ENCODE assay signal across 1 cellular context in genomic region chr5:612498-613424, GRCh38.
A peak's percentile ranks its signal among the peaks of the same experiment; 100 is the strongest.
TF ChIP-seq lines count a peak whose summit lies in the region.

No MANE protein-coding gene starts in this region.

TF ChIP-seq in K562, 482 proteins besides CTCF, POLR2A, EP300 and RAD21 (continued from another document and continues in another):
- TF ChIP-seq XRCC5 (IDR thresholded peaks at IDR 0.05; ENCODE audit: low read depth, low read length) (0 out of 2 replicates have a peak, but pooled peaks have one; percentile 38), ARHGAP35 (IDR thresholded peaks at IDR 0.05; ENCODE audit: partially characterized antibody) (no peak), ZNF512 (tag; IDR thresholded peaks at IDR 0.05) (no peak), FOXM1 (IDR thresholded peaks at IDR 0.05; ENCODE audit: low read depth) (no peak), FOXM1 (CRISPR knock-in tag; IDR thresholded peaks at IDR 0.05; ENCODE audit: low read depth) (no peak), ZNF121 (CRISPR knock-in tag; conservative IDR thresholded peaks at IDR 0.05) (no peak), ZNF518B (CRISPR knock-in tag; IDR thresholded peaks at IDR 0.05) (no peak), THRAP3 (IDR thresholded peaks at IDR 0.05; ENCODE audit: borderline replicate concordance) (peak; percentile 72; the same call in 1 of the 2 replicates), DLX4 (CRISPR knock-in tag; IDR thresholded peaks at IDR 0.05) (no peak), ZFPM2 (CRISPR knock-in tag; IDR thresholded peaks at IDR 0.05) (no peak), CBX5 (IDR thresholded peaks at IDR 0.05; ENCODE audit: borderline replicate concordance, low read depth) (peak; percentile 93; the same call in 1 of the 2 replicates), ZNF592 (IDR thresholded peaks at IDR 0.05) (0 out of 2 replicates have a peak, but pooled peaks have one; percentile 19), TRIM24 (IDR thresholded peaks at IDR 0.05) (peak in 1 of 2 experiments; percentile 68; a peak in 2 of 4 replicates), XRCC3 (IDR thresholded peaks at IDR 0.05) (no peak), GATAD2B (IDR thresholded peaks at IDR 0.05; ENCODE audit: borderline replicate concordance) (0 out of 2 replicates have a peak, but pooled peaks have one; percentile 49), ESRRB (CRISPR knock-in tag; IDR thresholded peaks at IDR 0.05; ENCODE audit: borderline replicate concordance) (no peak), ZNF124 (CRISPR knock-in tag; IDR thresholded peaks at IDR 0.05) (no peak), L3MBTL2 (IDR thresholded peaks at IDR 0.05) (0 out of 2 replicates have a peak, but pooled peaks have one; percentile 17), SIN3B (IDR thresholded peaks at IDR 0.05; ENCODE audit: low read depth) (0 out of 2 replicates have a peak, but pooled peaks have one; percentile 31), HMGXB4 (CRISPR knock-in tag; IDR thresholded peaks at IDR 0.05) (no peak; the same call in 1 of the 2 replicates), ZBTB12 (CRISPR knock-in tag; IDR thresholded peaks at IDR 0.05) (no peak), CBX8 (IDR thresholded peaks at IDR 0.05; ENCODE audit: borderline replicate concordance, extremely low read depth, low read depth, low read length, poor library complexity, severe bottlenecking) (no peak), ATF7 (IDR thresholded peaks at IDR 0.05) (0 out of 2 replicates have a peak, but pooled peaks have one; percentile 19), E2F6 (IDR thresholded peaks at IDR 0.05; ENCODE audit: borderline replicate concordance in 1 of 2, extremely low read depth in 1 of 2, insufficient read depth in 1 of 2, insufficient read length in 1 of 2, low read depth in 1 of 2, low read length in 1 of 2, poor library complexity in 1 of 2, severe bottlenecking in 1 of 2) (peak; percentile 7 to 8), ZNF77 (CRISPR knock-in tag; IDR thresholded peaks at IDR 0.05) (no peak), MECOM (CRISPR knock-in tag; IDR thresholded peaks at IDR 0.05) (no peak), ZNF316 (IDR thresholded peaks at IDR 0.05) (no peak), TFE3 (CRISPR knock-in tag; IDR thresholded peaks at IDR 0.05) (no peak), PRDM10 (IDR thresholded peaks at IDR 0.05; ENCODE audit: partially characterized antibody) (no peak), PATZ1 (CRISPR knock-in tag; IDR thresholded peaks at IDR 0.05; ENCODE audit: borderline replicate concordance) (no peak), ETV6 (IDR thresholded peaks at IDR 0.05; ENCODE audit: borderline replicate concordance in 1 of 2, low read depth in 2 of 2, low read length in 1 of 2) (no peak), ETV6 (CRISPR knock-in tag; IDR thresholded peaks at IDR 0.05; ENCODE audit: borderline replicate concordance) (no peak), FUS (optimal IDR thresholded peaks at IDR 0.05; ENCODE audit: low read depth, low read length) (no peak), CAMTA2 (CRISPR knock-in tag; conservative IDR thresholded peaks at IDR 0.05) (no peak), ZNF263 (CRISPR knock-in tag; IDR thresholded peaks at IDR 0.05; ENCODE audit: borderline replicate concordance) (peak; percentile 28; the same call in 1 of the 2 replicates), SMARCE1 (IDR thresholded peaks at IDR 0.05) (no peak), CC2D1A (IDR thresholded peaks at IDR 0.05) (no peak), ZNF696 (CRISPR knock-in tag; conservative IDR thresholded peaks at IDR 0.05) (no peak)
